1 cellular context compared by ENCODE assay signal in genomic region chr14:23694085-23694975, GRCh38.
TF ChIP-seq lines count a peak whose summit lies in the region.

No MANE protein-coding gene starts in this region.

TF ChIP-seq in HepG2, 621 proteins besides CTCF, POLR2A, EP300 and RAD21 (continued from another document and continues in another):
- TF ChIP-seq HMGXB3 (CRISPR knock-in tag; IDR thresholded peaks at IDR 0.05; ENCODE audit: borderline replicate concordance) (no peak), CSRNP2 (CRISPR knock-in tag; conservative IDR thresholded peaks at IDR 0.05; ENCODE audit: low read depth) (no peak), SIX1 (CRISPR knock-in tag; IDR thresholded peaks at IDR 0.05; ENCODE audit: borderline replicate concordance) (no peak), ZNF441 (CRISPR knock-in tag; IDR thresholded peaks at IDR 0.05; ENCODE audit: borderline replicate concordance) (no peak), ZNF549 (CRISPR knock-in tag; IDR thresholded peaks at IDR 0.05) (no peak), ZNF10 (CRISPR knock-in tag; IDR thresholded peaks at IDR 0.05; ENCODE audit: borderline replicate concordance, low read depth) (no peak), MEIS2 (CRISPR knock-in tag; IDR thresholded peaks at IDR 0.05) (peak; percentile 85), NR2F1 (CRISPR knock-in tag; IDR thresholded peaks at IDR 0.05) (peak in 1 of 2 experiments; percentile 51; a peak in 2 of 4 replicates), BCL6 (CRISPR knock-in tag; IDR thresholded peaks at IDR 0.05) (peak; percentile 63; the same call in 1 of the 2 replicates), ZSCAN29 (CRISPR knock-in tag; conservative IDR thresholded peaks at IDR 0.05) (no peak), EEA1 (CRISPR knock-in tag; IDR thresholded peaks at IDR 0.05; ENCODE audit: borderline replicate concordance) (no peak), ZNF879 (CRISPR knock-in tag; IDR thresholded peaks at IDR 0.05) (peak; percentile 28; the same call in 1 of the 2 replicates), SAFB2 (CRISPR knock-in tag; IDR thresholded peaks at IDR 0.05; ENCODE audit: borderline replicate concordance, low read depth) (no peak), ZC3H4 (CRISPR knock-in tag; IDR thresholded peaks at IDR 0.05; ENCODE audit: borderline replicate concordance) (no peak), CBFB (CRISPR knock-in tag; IDR thresholded peaks at IDR 0.05) (no peak; the same call in 1 of the 2 replicates), NAIF1 (CRISPR knock-in tag; IDR thresholded peaks at IDR 0.05; ENCODE audit: borderline replicate concordance) (no peak), PHF21A (CRISPR knock-in tag; IDR thresholded peaks at IDR 0.05) (no peak), EZH2 (conservative IDR thresholded peaks at IDR 0.05; ENCODE audit: low read depth, low read length) (no peak), POGZ (CRISPR knock-in tag; IDR thresholded peaks at IDR 0.05) (no peak), SNRNP70 (IDR thresholded peaks at IDR 0.05; ENCODE audit: low read depth, low read length) (no peak), ZNF354B (CRISPR knock-in tag; IDR thresholded peaks at IDR 0.05) (no peak), ZNF75D (CRISPR knock-in tag; IDR thresholded peaks at IDR 0.05; ENCODE audit: borderline replicate concordance) (no peak), ZFP36 (IDR thresholded peaks at IDR 0.05; ENCODE audit: borderline replicate concordance, low read depth, low read length, partially characterized antibody) (no peak), MTF2 (CRISPR knock-in tag; IDR thresholded peaks at IDR 0.05; ENCODE audit: borderline replicate concordance) (no peak), ZNF737 (CRISPR knock-in tag; IDR thresholded peaks at IDR 0.05; ENCODE audit: borderline replicate concordance) (peak; percentile 21), ZBTB37 (CRISPR knock-in tag; IDR thresholded peaks at IDR 0.05) (no peak), TFDP2 (CRISPR knock-in tag; IDR thresholded peaks at IDR 0.05) (no peak), ZBTB39 (CRISPR knock-in tag; IDR thresholded peaks at IDR 0.05) (no peak), ZNF543 (CRISPR knock-in tag; IDR thresholded peaks at IDR 0.05) (no peak), ZNF382 (CRISPR knock-in tag; IDR thresholded peaks at IDR 0.05; ENCODE audit: borderline replicate concordance) (no peak), ZNF576 (CRISPR knock-in tag; IDR thresholded peaks at IDR 0.05) (no peak), ZBTB25 (CRISPR knock-in tag; IDR thresholded peaks at IDR 0.05) (peak; percentile 66), TBX3 (IDR thresholded peaks at IDR 0.05; ENCODE audit: borderline replicate concordance) (peak; percentile 29; the same call in 1 of the 2 replicates), CHCHD3 (CRISPR knock-in tag; IDR thresholded peaks at IDR 0.05) (no peak), ZNF574 (CRISPR knock-in tag; IDR thresholded peaks at IDR 0.05) (peak; percentile 62), NPAS2 (CRISPR knock-in tag; IDR thresholded peaks at IDR 0.05; ENCODE audit: borderline replicate concordance) (no peak), ELK4 (CRISPR knock-in tag; IDR thresholded peaks at IDR 0.05; ENCODE audit: borderline replicate concordance) (no peak), SMAD1 (CRISPR knock-in tag; IDR thresholded peaks at IDR 0.05; ENCODE audit: borderline replicate concordance, low read depth) (no peak), ZFP1 (CRISPR knock-in tag; IDR thresholded peaks at IDR 0.05) (no peak; the same call in 1 of the 2 replicates), ZNF431 (CRISPR knock-in tag; IDR thresholded peaks at IDR 0.05; ENCODE audit: borderline replicate concordance, low read depth) (no peak), REST (IDR thresholded peaks at IDR 0.05; ENCODE audit: borderline replicate concordance in 1 of 2, low read depth in 1 of 2, low read length in 2 of 2) (no peak)
